ENCODE assay signal across 20 cellular contexts in the genomic region with DNA sequence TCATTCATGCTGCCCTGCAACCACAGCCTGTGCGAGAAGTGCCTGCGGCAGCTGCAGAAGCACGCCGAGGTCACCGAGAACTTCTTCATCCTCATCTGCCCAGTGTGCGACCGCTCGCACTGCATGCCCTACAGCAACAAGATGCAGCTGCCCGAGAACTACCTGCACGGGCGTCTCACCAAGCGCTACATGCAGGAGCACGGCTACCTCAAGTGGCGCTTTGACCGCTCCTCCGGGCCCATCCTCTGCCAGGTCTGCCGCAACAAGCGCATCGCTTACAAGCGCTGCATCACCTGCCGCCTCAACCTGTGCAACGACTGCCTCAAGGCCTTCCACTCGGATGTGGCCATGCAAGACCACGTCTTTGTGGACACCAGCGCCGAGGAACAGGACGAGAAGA. TPM values are rescaled to one million over a fixed set of nuclear protein-coding genes. Genes with fewer than 3 reads are reported as not detected.
DNase-seq lines count a peak whose midpoint lies in the region; TF ChIP-seq lines count a peak whose summit lies in the region.
"Had no signal": no experiment of that assay in that cellular context is flagged by ENCODE, and none has a peak within 500 bp of the region (broad histone marks: within the 10 kb centered on the region; RNA-seq: fewer than 3 reads in every experiment).

No MANE protein-coding gene starts in this region.

- H3K18ac ChIP-seq in neuronal stem cell (ENCODE audit: low read length) = peak overlapping the region; percentile 46

- H3K4me3 ChIP-seq in neuronal stem cell (ENCODE audit: low read length in 2 of 2) (no peak overlapping the region), Caco-2 (ENCODE audit: low read depth, low read length) (no peak overlapping the region)
- H3K4me3 ChIP-seq: A549; BLaER1 treated with 17β-estradiol and CSF1 and Interleukin-3, amounts not matched to agents 10 nM and 100 nM; HAP-1 had no signal

- intact Hi-C loops in Caco-2 (cut with micrococcal nuclease; ENCODE audit: unreplicated experiment) = no loop called here

- H2BK15ac ChIP-seq in neuronal stem cell (ENCODE audit: low read length) = no peak overlapping the region

- H3K27ac ChIP-seq in neuronal stem cell (replicated peaks; ENCODE audit: low read length) = no peak overlapping the region
- H3K27ac ChIP-seq: A549; BLaER1 treated with 17β-estradiol and CSF1 and Interleukin-3, amounts not matched to agents 10 nM and 100 nM had no signal

- H3K36me3 Mint-ChIP-seq in activated naive CD4-positive, alpha-beta T cell treated with anti-CD3 and anti-CD28 coated beads, Interleukin-2, amount 10 ng/mL, durations not matched to agents 7 days and 5 days = no peaks in the 10 kb centered on the region
- H3K36me3 Mint-ChIP-seq in chondrocyte (ENCODE audit: low read depth) = no peaks in the 10 kb centered on the region
- no peaks in the 10 kb centered on the region for H3K36me3 Mint-ChIP-seq in Caco-2 (ENCODE audit: insufficient read depth, unreplicated experiment)
- H3K36me3 Mint-ChIP-seq: CD14-positive monocyte; CD8-positive, alpha-beta memory T cell had no signal

- TF ChIP-seq CTCF in chondrocyte (IDR thresholded peaks at IDR 0.05) (no peak), Caco-2 (IDR thresholded peaks at IDR 0.05; ENCODE audit: insufficient read depth in 1 of 2, low read depth in 1 of 2, low read length in 1 of 2, severe bottlenecking in 1 of 2, unreplicated experiment in 1 of 2) (no peak)

- no peak for DNase-seq in activated naive CD4-positive, alpha-beta T cell treated with anti-CD3 and anti-CD28 coated beads, Interleukin-2, amount 10 ng/mL, durations not matched to agents 7 days and 5 days
- no peak for DNase-seq in activated naive CD4-positive, alpha-beta T cell treated with anti-CD3 and anti-CD28 coated beads, Interleukin-2, amount 50 U/mL, for 16 hours
- peak; percentile 90 for DNase-seq in chondrocyte (ENCODE audit: low spot score)
- DNase-seq in neuronal stem cell (ENCODE audit: low spot score) = no peak
- DNase-seq in glomerular visceral epithelial cell (ENCODE audit: extremely low spot score) = no peak
- DNase-seq in Caco-2 = no peak
- no peak for DNase-seq in HCEC 1CT
- DNase-seq: 8988T; ACHN; AML-193; BE2C; Calu3; CD4-positive, alpha-beta T cell; DND-41; GOT3 had no signal

- POLR2A ChIA-PET in Caco-2 (lab: Charles Lee) = no interaction called here

- peak overlapping the region; percentile 25 for H3K23ac ChIP-seq in neuronal stem cell (ENCODE audit: low read depth, low read length, poor library complexity)

- peak overlapping the region; percentile 42 for H3K27ac Mint-ChIP-seq in activated naive CD4-positive, alpha-beta T cell treated with anti-CD3 and anti-CD28 coated beads, Interleukin-2, amount 10 ng/mL, durations not matched to agents 7 days and 5 days
- H3K27ac Mint-ChIP-seq in chondrocyte (ENCODE audit: unreplicated experiment) (no peak overlapping the region), Caco-2 (ENCODE audit: unreplicated experiment) (no peak overlapping the region)
- H3K27ac Mint-ChIP-seq: CD14-positive monocyte; CD4-positive, alpha-beta T cell had no signal

- peak overlapping the region; percentile 31 for H4K91ac ChIP-seq in neuronal stem cell (ENCODE audit: low read depth, low read length, poor library complexity)

- H2BK120ac ChIP-seq in neuronal stem cell (ENCODE audit: low read depth, low read length) = no peak overlapping the region

- H3K27me3 ChIP-seq in neuronal stem cell (ENCODE audit: control insufficient read depth in 3 of 3, insufficient read depth in 3 of 3, low read depth in 1 of 3, low read length in 3 of 3) (no peaks in the 10 kb centered on the region), Caco-2 (replicated peaks; ENCODE audit: control insufficient read depth, insufficient read depth, low read length) (no peaks in the 10 kb centered on the region)
- H3K27me3 ChIP-seq: BLaER1 treated with 17β-estradiol and CSF1 and Interleukin-3, amounts not matched to agents 10 nM and 100 nM had no signal

- no peaks in the 10 kb centered on the region for H3K4me1 ChIP-seq in neuronal stem cell (ENCODE audit: control insufficient read depth in 2 of 2, insufficient read depth in 1 of 2, low read depth in 1 of 2, low read length in 2 of 2)
- H3K4me1 ChIP-seq in Caco-2 = no peaks in the 10 kb centered on the region
- H3K4me1 ChIP-seq: A549; BE2C; BLaER1 treated with 17β-estradiol and CSF1 and Interleukin-3, amounts not matched to agents 10 nM and 100 nM; HAP-1 had no signal

- no peaks in the 10 kb centered on the region for H3K27me3 Mint-ChIP-seq in activated naive CD4-positive, alpha-beta T cell treated with anti-CD3 and anti-CD28 coated beads, Interleukin-2, amount 10 ng/mL, durations not matched to agents 7 days and 5 days
- H3K27me3 Mint-ChIP-seq in chondrocyte (ENCODE audit: low read depth) (peaks cover 3% of the 10 kb centered on the region), Caco-2 (ENCODE audit: insufficient read depth, unreplicated experiment) (no peaks in the 10 kb centered on the region)
- H3K27me3 Mint-ChIP-seq: CD4-positive, alpha-beta T cell had no signal

- no peak overlapping the region for H2BK12ac ChIP-seq in neuronal stem cell (ENCODE audit: low read length)

- no peak overlapping the region for H2BK5ac ChIP-seq in neuronal stem cell (ENCODE audit: low read length)

- H3K4me2 ChIP-seq in neuronal stem cell (ENCODE audit: insufficient read depth, low read length, poor library complexity, severe bottlenecking) = no peak overlapping the region
- H3K4me2 ChIP-seq: A549; BLaER1 treated with 17β-estradiol and CSF1 and Interleukin-3, amounts not matched to agents 10 nM and 100 nM had no signal

- H3K9me3 ChIP-seq in neuronal stem cell (replicated peaks in 1 of 2; ENCODE audit: control insufficient read depth in 2 of 2, insufficient read depth in 1 of 2, low read depth in 1 of 2, low read length in 2 of 2) (no peaks in the 10 kb centered on the region), Caco-2 (no peaks in the 10 kb centered on the region)
- H3K9me3 ChIP-seq: A549; BE2C; BLaER1 treated with 17β-estradiol and CSF1 and Interleukin-3, amounts not matched to agents 10 nM and 100 nM; HAP-1 had no signal

- WGBS in neuronal stem cell (ENCODE audit: extremely low coverage in 2 of 2, insufficient read length in 2 of 2, insufficient replicate concordance in 1 of 2), 2 donors = no CpG with 5 or more reads among the region's 27 CpGs

- no peak overlapping the region for H2AK5ac ChIP-seq in neuronal stem cell (ENCODE audit: low read depth, low read length)

- H3K36me3 ChIP-seq in neuronal stem cell (replicated peaks in 1 of 2; ENCODE audit: control insufficient read depth in 2 of 2, insufficient read depth in 2 of 2, low read length in 2 of 2) = no peaks in the 10 kb centered on the region
- no peaks in the 10 kb centered on the region for H3K36me3 ChIP-seq in Caco-2 (ENCODE audit: control insufficient read depth, insufficient read depth, low read length)
- H3K36me3 ChIP-seq: BE2C; BLaER1 treated with 17β-estradiol and CSF1 and Interleukin-3, amounts not matched to agents 10 nM and 100 nM; HAP-1 had no signal

- BruUV-seq in Caco-2 (replicated peaks; lab: Mats Ljungman, UMichigan) = no TSS peak

- H3K4me1 Mint-ChIP-seq in activated naive CD4-positive, alpha-beta T cell treated with anti-CD3 and anti-CD28 coated beads, Interleukin-2, amount 10 ng/mL, durations not matched to agents 7 days and 5 days = no peaks in the 10 kb centered on the region
- H3K4me1 Mint-ChIP-seq in chondrocyte (ENCODE audit: low read depth) = no peaks in the 10 kb centered on the region
- H3K4me1 Mint-ChIP-seq in Caco-2 (ENCODE audit: low read depth, unreplicated experiment) = no peaks in the 10 kb centered on the region
- H3K4me1 Mint-ChIP-seq: CD14-positive monocyte; CD8-positive, alpha-beta memory T cell had no signal

- H3K4ac ChIP-seq in neuronal stem cell (ENCODE audit: low read length) = no peak overlapping the region

- H3K14ac ChIP-seq in neuronal stem cell (ENCODE audit: low read length) = peak overlapping the region; percentile 32

- no peak overlapping the region for H2AFZ ChIP-seq in neuronal stem cell (ENCODE audit: low read length)

- H3K9ac ChIP-seq in neuronal stem cell (ENCODE audit: low read depth, low read length, poor library complexity) = no peak overlapping the region
- H3K9ac ChIP-seq: BLaER1 treated with 17β-estradiol and CSF1 and Interleukin-3, amounts not matched to agents 10 nM and 100 nM had no signal

- no peak overlapping the region for H3K4me3 Mint-ChIP-seq in activated naive CD4-positive, alpha-beta T cell treated with anti-CD3 and anti-CD28 coated beads, Interleukin-2, amount 10 ng/mL, durations not matched to agents 7 days and 5 days
- H3K4me3 Mint-ChIP-seq in chondrocyte (ENCODE audit: unreplicated experiment) (no peak overlapping the region), Caco-2 (ENCODE audit: unreplicated experiment) (no peak overlapping the region)
- H3K4me3 Mint-ChIP-seq: CD14-positive monocyte; CD4-positive, alpha-beta T cell; CD8-positive, alpha-beta memory T cell had no signal

- CTCF ChIA-PET in activated naive CD4-positive, alpha-beta T cell treated with anti-CD3 and anti-CD28 coated beads, Interleukin-2, amount 10 ng/mL, durations not matched to agents 7 days and 5 days (lab: Charles Lee) = no interaction called here
- CTCF ChIA-PET in Caco-2 (lab: Charles Lee) = no interaction called here

- no peaks in the 10 kb centered on the region for H3K9me3 Mint-ChIP-seq in activated naive CD4-positive, alpha-beta T cell treated with anti-CD3 and anti-CD28 coated beads, Interleukin-2, amount 10 ng/mL, durations not matched to agents 7 days and 5 days
- H3K9me3 Mint-ChIP-seq in chondrocyte (ENCODE audit: low read depth) (peaks cover under 1% of the 10 kb centered on the region), Caco-2 (ENCODE audit: unreplicated experiment) (no peaks in the 10 kb centered on the region)
- H3K9me3 Mint-ChIP-seq: CD4-positive, alpha-beta T cell had no signal

- H4K8ac ChIP-seq in neuronal stem cell (ENCODE audit: low read depth, low read length) = no peak overlapping the region

- no peaks in the 10 kb centered on the region for H3K79me1 ChIP-seq in neuronal stem cell (ENCODE audit: low read depth, low read length)

RNA-seq across cellular contexts. Expression of gene TRIM42, which starts 4.7 kb away (rescaled TPM):
- total RNA-seq in chondrocyte (not detected in 3 replicates), Caco-2 (2022) (not detected in 2 replicates)
- polyA plus RNA-seq in neuronal stem cell (2013, experiment 1 of 2) = not detected
- polyA plus RNA-seq in neuronal stem cell (2013, experiment 2 of 2) = not detected
- total RNA-seq: Calu3; CD4-positive, alpha-beta T cell; CD8-positive, alpha-beta memory T cell had no signal
- polyA plus RNA-seq: A549; CD14-positive monocyte; CD8-positive, alpha-beta memory T cell had no signal
